ENCODE assay signal across 8 cellular contexts in the genomic region with DNA sequence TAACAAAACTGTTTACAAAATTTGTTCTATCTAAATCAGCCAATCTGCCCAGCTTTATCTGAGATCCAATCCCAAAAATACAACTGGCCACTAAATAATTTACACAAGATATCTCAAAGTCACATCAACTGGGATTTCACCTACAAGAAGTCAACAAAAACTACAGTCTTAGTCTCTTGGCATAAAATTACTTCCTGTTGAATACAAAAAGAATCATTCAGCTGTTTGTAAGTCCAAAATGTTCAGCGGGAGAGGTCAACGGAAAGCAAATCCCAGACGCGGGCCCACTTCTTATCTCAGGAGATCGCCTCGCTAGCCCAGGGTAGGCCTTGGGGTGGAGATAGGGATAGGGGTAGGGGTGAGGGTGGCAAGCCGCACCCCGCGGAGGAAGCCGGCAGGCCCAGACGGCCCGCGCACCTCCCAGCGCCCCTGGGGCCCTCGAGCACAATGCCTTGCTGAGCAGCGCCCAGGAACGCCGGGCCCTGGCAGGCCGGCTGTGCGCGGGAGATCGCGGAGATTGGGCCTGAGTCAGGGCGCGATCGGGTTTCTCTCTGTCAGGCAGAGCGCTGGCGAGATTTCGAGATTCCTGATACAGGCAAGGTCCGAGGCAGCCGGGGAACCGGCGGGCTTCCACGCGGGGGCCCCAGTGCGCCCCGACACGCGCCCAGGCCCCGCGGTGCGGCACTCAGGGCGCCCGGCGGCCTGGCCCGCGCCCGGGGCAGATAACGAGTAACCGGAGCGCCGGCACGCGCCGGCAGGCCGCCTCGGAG. TPM values are rescaled to one million over a fixed set of nuclear protein-coding genes. Genes with fewer than 3 reads are reported as not detected.
DNase-seq lines count a peak whose midpoint lies in the region; ATAC-seq, FAIRE-seq and TF ChIP-seq lines count a peak whose summit lies in the region.

No MANE protein-coding gene starts in this region.

- ATAC-seq in GM21390 (IDR thresholded peaks at IDR 0.05; ENCODE audit: unreplicated experiment), result peak; percentile 70

- H3K4me1 Mint-ChIP-seq in neural crest cell, result peaks cover 34% of the 10 kb centered on the region

- peak overlapping the region; percentile 95 for H3K4me3 ChIP-seq in fibroblast of villous mesenchyme (ENCODE audit: low read depth, low read length)

- DNase-seq in DMS 273 treated with DMSO at 0.1 percent for 48 hours (lab: John Stamatoyannopoulos, UW) (peak; percentile 61), HTR-8/SVneo (ENCODE audit: insufficient read length, low spot score) (peak; percentile 59), RPMI8226 (peak; percentile 75), activated gamma-delta T cell treated with Interleukin-2 at 50 U/mL for 16 hours (peak; percentile 60), fibroblast of villous mesenchyme (ENCODE audit: low read depth) (peak; percentile 79), neural crest cell (ENCODE audit: low read depth, low spot score) (peak; percentile 54), stromal cell of bone marrow (ENCODE audit: low read depth) (peak; percentile 58)

- no peak for TF ChIP-seq CTCF in fibroblast of villous mesenchyme (IDR thresholded peaks at IDR 0.05; ENCODE audit: insufficient read depth, low read depth, low read length)
- TF ChIP-seq CTCF in neural crest cell (conservative IDR thresholded peaks at IDR 0.05), result no peak

- H3K9me3 Mint-ChIP-seq in neural crest cell, result no peaks in the 10 kb centered on the region

- H3K36me3 Mint-ChIP-seq in neural crest cell (ENCODE audit: low read depth), result peaks cover 22% of the 10 kb centered on the region

- peak overlapping the region; percentile 93 for H3K4me3 Mint-ChIP-seq in neural crest cell

- FAIRE-seq in HTR-8/SVneo (lab: Jason Lieb, UNC), result no peak

- no peaks in the 10 kb centered on the region for H3K27me3 Mint-ChIP-seq in neural crest cell (ENCODE audit: low read depth)

- peak overlapping the region; percentile 91 for H3K27ac Mint-ChIP-seq in neural crest cell (ENCODE audit: unreplicated experiment)

RNA-seq across cellular contexts. Expression of a gene that starts 0.7 kb away (rescaled TPM):
- 146 and 183 TPM in 2 replicates for total RNA-seq in fibroblast of villous mesenchyme
- total RNA-seq in neural crest cell, result 258 and 264 TPM in 2 replicates

RNA-seq across cellular contexts. Expression of a gene that starts 6.4 kb away (rescaled TPM):
- total RNA-seq in fibroblast of villous mesenchyme, result 4.2 and 6.0 TPM in 2 replicates
- total RNA-seq in neural crest cell, result 10.7 and 13.6 TPM in 2 replicates

Comparison
In these comparisons a context has a peak if more than half of its experiments do, and no peak if none do; other contexts are left out.
1. Peak in every context shown above with its lines: DNase-seq, ATAC-seq and H3K4me3 ChIP-seq.